Comparison of ENCODE assay signal across 8 cellular contexts in the genomic region with DNA sequence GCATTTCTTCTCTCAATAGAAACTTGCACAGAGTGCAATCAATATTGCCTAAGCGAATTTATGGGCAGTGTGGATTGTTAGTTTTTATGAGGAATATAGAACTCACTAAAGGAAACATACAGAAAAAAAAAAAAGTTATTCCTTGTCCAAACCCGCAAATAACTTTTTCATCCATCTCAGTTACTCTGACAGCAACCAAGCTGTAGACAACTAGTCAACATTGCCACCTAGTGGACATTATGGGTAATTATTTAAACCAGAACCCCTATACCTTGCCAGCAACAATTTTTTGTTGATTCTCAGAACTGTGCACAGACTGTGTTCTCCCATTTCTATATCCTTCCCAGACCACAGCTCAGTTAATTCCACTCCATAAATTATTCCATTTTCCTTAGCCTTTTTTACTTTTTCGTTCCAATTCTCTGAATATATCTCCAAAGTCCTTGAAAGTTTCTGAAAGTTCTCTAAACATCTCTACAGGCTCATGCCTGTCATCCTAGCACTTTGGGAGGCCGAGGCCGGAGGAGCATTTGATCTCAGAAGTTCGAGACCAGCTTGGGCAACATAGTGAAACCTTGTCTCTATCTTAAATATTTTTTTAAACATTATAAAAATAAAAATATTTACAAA.
A peak's percentile ranks its signal among the peaks of the same experiment; 100 is the strongest.
DNase-seq lines count a peak whose midpoint lies in the region; TF ChIP-seq lines count a peak whose summit lies in the region.

No MANE protein-coding gene starts in this region.

- no peak overlapping the region for H3K4me3 ChIP-seq in AG09309 (ENCODE audit: control insufficient read depth, low read depth, low read length)

- DNase-seq in AG09309 (ENCODE audit: low read depth) (no peak), GM10266 (ENCODE audit: extremely low spot score) (peak; percentile 72), Kasumi-1 (lab: John Stamatoyannopoulos, UW) (peak; percentile 78 to 85), SKM-1 (lab: John Stamatoyannopoulos, UW; ENCODE audit: unreplicated experiment) (peak; percentile 38), fibroblast of peridontal ligament (ENCODE audit: extremely low read depth) (peak; percentile 74), putamen (ENCODE audit: low spot score) (peak; percentile 57), T1000 (lab: John Stamatoyannopoulos, UW) (no peak), ecto neural progenitor cell (ENCODE audit: low spot score) (no peak)

- TF ChIP-seq CTCF in AG09309 (IDR thresholded peaks at IDR 0.05; ENCODE audit: control insufficient read depth, insufficient read depth, low read depth, low read length, missing control alignments) (peak; percentile 57), GM10266 (IDR thresholded peaks at IDR 0.05; ENCODE audit: control insufficient read depth, insufficient read depth, low read depth, missing control alignments) (peak; percentile 53)

Comparison
In these comparisons a context has a peak if more than half of its experiments do, and no peak if none do; other contexts are left out.
1. DNase-seq: peak in GM10266 (single experiment), Kasumi-1 (2 of 2), SKM-1 (single experiment), fibroblast of peridontal ligament (single experiment) and putamen (single experiment); none in AG09309 (single experiment), T1000 (single experiment) and ecto neural progenitor cell (single experiment).